In the genomic region with DNA sequence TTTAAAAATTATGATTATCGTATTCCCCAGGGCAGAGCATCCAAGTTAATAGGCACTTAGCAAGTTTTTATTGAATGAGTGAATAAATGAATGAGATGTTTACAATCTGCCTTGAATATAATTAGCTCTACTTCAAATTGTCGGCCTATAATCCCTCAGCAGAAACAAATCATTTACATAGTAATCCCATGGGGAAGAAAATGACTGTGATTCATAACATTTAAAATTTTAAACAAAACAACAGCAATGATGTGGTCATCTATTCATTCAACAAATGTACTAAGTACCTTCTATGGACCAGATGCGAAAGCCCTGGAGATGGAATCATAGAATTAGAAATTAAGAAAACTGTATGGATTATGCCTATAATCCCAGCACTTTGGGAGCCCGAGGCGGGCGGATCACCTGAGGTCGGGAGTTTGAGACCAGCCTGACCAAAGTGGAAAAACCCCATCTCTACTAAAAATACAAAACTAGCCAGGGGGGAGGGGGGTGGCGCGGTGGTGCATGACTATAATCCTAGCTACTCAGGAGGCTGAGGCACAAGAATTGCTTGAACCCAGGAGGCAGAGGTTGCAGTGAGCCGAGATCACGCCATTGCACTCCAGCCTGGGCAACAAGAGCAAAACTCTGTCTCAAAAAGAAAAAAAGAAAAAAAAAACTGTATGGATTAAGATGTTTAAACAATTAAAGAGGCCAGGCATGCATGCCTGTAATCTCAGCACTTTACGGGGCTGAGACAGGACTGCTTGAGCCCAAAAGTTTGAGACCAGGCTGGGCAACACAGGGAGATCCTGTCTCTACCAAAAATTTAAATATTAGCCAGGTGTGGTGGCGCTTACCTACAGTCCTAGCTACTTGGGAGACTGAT, we compare ENCODE assay signal across 20 cellular contexts. TPM values are rescaled to one million over a fixed set of nuclear protein-coding genes. Genes with fewer than 3 reads are reported as not detected.
DNase-seq lines count a peak whose midpoint lies in the region; ATAC-seq, FAIRE-seq and TF ChIP-seq lines count a peak whose summit lies in the region.
"Had no signal": no experiment of that assay in that cellular context is flagged by ENCODE, and none has a peak within 500 bp of the region (broad histone marks: within the 10 kb centered on the region; RNA-seq: fewer than 3 reads in every experiment).

No MANE protein-coding gene starts in this region.

- no peak overlapping the region for H3K9ac ChIP-seq in BLaER1 treated with 17β-estradiol and CSF1 and Interleukin-3, amounts not matched to agents 10 nM and 100 nM
- H3K9ac ChIP-seq in OCI-LY1 (ENCODE audit: low read length): peak overlapping the region; percentile 12; the same call in 1 of the 2 replicates
- H3K9ac ChIP-seq in astrocyte (ENCODE audit: low read length): no peak overlapping the region

- no peaks in the 10 kb centered on the region; the same call in 1 of the 2 replicates for H3F3A ChIP-seq in OCI-LY1 (ENCODE audit: insufficient read depth, low read length)

- ATAC-seq in memory B cell (ENCODE audit: low read depth) (no peak), GM19328 (IDR thresholded peaks at IDR 0.05; ENCODE audit: unreplicated experiment) (no peak)
- no peak for ATAC-seq in activated naive CD8-positive, alpha-beta T cell treated with anti-CD3 and anti-CD28 coated beads, Interleukin-2, amount 50 U/mL, for 24 hours

- H3K4me3 ChIP-seq in BLaER1 treated with 17β-estradiol and CSF1 and Interleukin-3, amounts not matched to agents 10 nM and 100 nM: no peak overlapping the region
- H3K4me3 ChIP-seq in OCI-LY1 (ENCODE audit: low read depth, low read length, poor library complexity, severe bottlenecking): no peak overlapping the region
- no peak overlapping the region for H3K4me3 ChIP-seq in astrocyte (ENCODE audit: insufficient read depth, low read depth, low read length)

- DNase-seq in astrocyte (ENCODE audit: low read depth) (no peak), memory B cell (ENCODE audit: low spot score in 2 of 2) (no peak), NK-92 (lab: John Stamatoyannopoulos, UW; ENCODE audit: unreplicated experiment) (no peak)
- DNase-seq in activated naive CD8-positive, alpha-beta T cell treated with anti-CD3 and anti-CD28 coated beads, Interleukin-2, amount 50 U/mL, for 24 hours: no peak
- no peak for DNase-seq in activated effector memory CD4-positive, alpha-beta T cell treated with Interleukin-2 at 50 U/mL for 16 hours
- DNase-seq: ACHN; CD4-positive, alpha-beta memory T cell; DMS79; EL; HCEC 1CT; HFFc6 had no signal

- H3K36me3 Mint-ChIP-seq in astrocyte (ENCODE audit: low read depth, unreplicated experiment) (no peaks in the 10 kb centered on the region), memory B cell (no peaks in the 10 kb centered on the region)
- H3K36me3 Mint-ChIP-seq in activated naive CD8-positive, alpha-beta T cell treated with anti-CD3 and anti-CD28 coated beads, Interleukin-2, amount 50 U/mL, for 24 hours (ENCODE audit: low read depth): no peaks in the 10 kb centered on the region
- H3K36me3 Mint-ChIP-seq: CD4-positive, alpha-beta memory T cell had no signal

- H4K20me1 ChIP-seq in BLaER1 treated with 17β-estradiol and CSF1 and Interleukin-3, amounts not matched to agents 10 nM and 100 nM: no peaks in the 10 kb centered on the region
- H4K20me1 ChIP-seq in OCI-LY1 (ENCODE audit: insufficient read depth, low read length) (no peaks in the 10 kb centered on the region), astrocyte (ENCODE audit: insufficient read depth, low read length) (no peaks in the 10 kb centered on the region)

- FAIRE-seq in astrocyte (lab: Jason Lieb, UNC): no peak
- FAIRE-seq: G401.6, GM12891, GM19239, HepG2, HTR-8/SVneo had no signal

- H3K79me2 ChIP-seq in OCI-LY1 (ENCODE audit: insufficient read depth, low read length) (no peaks in the 10 kb centered on the region), astrocyte (ENCODE audit: insufficient read depth, low read length) (no peaks in the 10 kb centered on the region)

- H3K27ac Mint-ChIP-seq in astrocyte (ENCODE audit: unreplicated experiment): peak overlapping the region; percentile 7
- H3K27ac Mint-ChIP-seq in memory B cell: peak overlapping the region; percentile 20
- H3K27ac Mint-ChIP-seq in activated naive CD8-positive, alpha-beta T cell treated with anti-CD3 and anti-CD28 coated beads, Interleukin-2, amount 50 U/mL, for 24 hours: no peak overlapping the region
- H3K27ac Mint-ChIP-seq: CD4-positive, alpha-beta memory T cell; HFFc6 had no signal

- H3K4me3 Mint-ChIP-seq in astrocyte (ENCODE audit: unreplicated experiment) (no peak overlapping the region), memory B cell (no peak overlapping the region)
- no peak overlapping the region for H3K4me3 Mint-ChIP-seq in activated naive CD8-positive, alpha-beta T cell treated with anti-CD3 and anti-CD28 coated beads, Interleukin-2, amount 50 U/mL, for 24 hours
- H3K4me3 Mint-ChIP-seq: CD4-positive, alpha-beta memory T cell; HFFc6 had no signal

- H3K27me3 Mint-ChIP-seq in astrocyte (ENCODE audit: low read depth, unreplicated experiment): no peaks in the 10 kb centered on the region
- H3K27me3 Mint-ChIP-seq in memory B cell: no peaks in the 10 kb centered on the region
- no peaks in the 10 kb centered on the region for H3K27me3 Mint-ChIP-seq in activated naive CD8-positive, alpha-beta T cell treated with anti-CD3 and anti-CD28 coated beads, Interleukin-2, amount 50 U/mL, for 24 hours
- H3K27me3 Mint-ChIP-seq: CD4-positive, alpha-beta memory T cell had no signal

- peaks cover 36 to 83% (median 68%) of the 10 kb centered on the region in 10 experiments for H3K4me1 ChIP-seq in BLaER1 treated with 17β-estradiol and CSF1 and Interleukin-3, amounts not matched to agents 10 nM and 100 nM
- H3K4me1 ChIP-seq in OCI-LY1 (ENCODE audit: insufficient read depth, low read length, severe bottlenecking) (peaks cover 93% of the 10 kb centered on the region), astrocyte (ENCODE audit: insufficient read depth, low read length) (peaks cover 3% of the 10 kb centered on the region)

- H3K27ac ChIP-seq in BLaER1 treated with 17β-estradiol and CSF1 and Interleukin-3, amounts not matched to agents 10 nM and 100 nM: peak overlapping the region in 5 of 11 experiments; percentile 96 to 99 (median 96); a peak in 8 of 22 replicates
- H3K27ac ChIP-seq in OCI-LY1 (ENCODE audit: low read depth, low read length, poor library complexity, severe bottlenecking): peak overlapping the region; percentile 95
- no peak overlapping the region for H3K27ac ChIP-seq in astrocyte (ENCODE audit: low read depth, low read length)
- H3K27ac ChIP-seq: C4-2B had no signal

- H3K9me3 Mint-ChIP-seq in astrocyte (ENCODE audit: unreplicated experiment) (no peaks in the 10 kb centered on the region), memory B cell (no peaks in the 10 kb centered on the region)
- no peaks in the 10 kb centered on the region for H3K9me3 Mint-ChIP-seq in activated naive CD8-positive, alpha-beta T cell treated with anti-CD3 and anti-CD28 coated beads, Interleukin-2, amount 50 U/mL, for 24 hours
- H3K9me3 Mint-ChIP-seq: CD4-positive, alpha-beta memory T cell; HFFc6 had no signal

- H2AFZ ChIP-seq in OCI-LY1 (ENCODE audit: low read length) (no peak overlapping the region), astrocyte (ENCODE audit: low read depth, low read length) (no peak overlapping the region)

- H3K9me3 ChIP-seq in BLaER1 treated with 17β-estradiol and CSF1 and Interleukin-3, amounts not matched to agents 10 nM and 100 nM (replicated peaks in 1 of 11): no peaks in the 10 kb centered on the region
- H3K9me3 ChIP-seq in OCI-LY1 (ENCODE audit: low read length) (no peaks in the 10 kb centered on the region), astrocyte (ENCODE audit: insufficient read depth, low read depth, low read length) (no peaks in the 10 kb centered on the region)

- H3K9me2 ChIP-seq in OCI-LY1 (ENCODE audit: low read depth, low read length): no peaks in the 10 kb centered on the region

- peaks cover 0 to 24% (median 14%) of the 10 kb centered on the region in 11 experiments; a peak in 11 of 22 replicates for H3K27me3 ChIP-seq in BLaER1 treated with 17β-estradiol and CSF1 and Interleukin-3, amounts not matched to agents 10 nM and 100 nM
- H3K27me3 ChIP-seq in OCI-LY1 (ENCODE audit: insufficient read depth, low read length) (no peaks in the 10 kb centered on the region), astrocyte (ENCODE audit: insufficient read depth, low read length) (no peaks in the 10 kb centered on the region)

- peaks cover 0 to 9% (median 0%) of the 10 kb centered on the region in 11 experiments; a peak in 3 of 22 replicates for H3K36me3 ChIP-seq in BLaER1 treated with 17β-estradiol and CSF1 and Interleukin-3, amounts not matched to agents 10 nM and 100 nM
- H3K36me3 ChIP-seq in OCI-LY1 (ENCODE audit: insufficient read depth, low read length): no peaks in the 10 kb centered on the region
- no peaks in the 10 kb centered on the region for H3K36me3 ChIP-seq in astrocyte (ENCODE audit: insufficient read depth, low read length)

- peaks cover 12% of the 10 kb centered on the region for H3K4me1 Mint-ChIP-seq in astrocyte (ENCODE audit: low read depth, unreplicated experiment)
- peaks cover 7% of the 10 kb centered on the region for H3K4me1 Mint-ChIP-seq in memory B cell
- H3K4me1 Mint-ChIP-seq in activated naive CD8-positive, alpha-beta T cell treated with anti-CD3 and anti-CD28 coated beads, Interleukin-2, amount 50 U/mL, for 24 hours: peaks cover 4% of the 10 kb centered on the region

- H3K4me2 ChIP-seq in BLaER1 treated with 17β-estradiol and CSF1 and Interleukin-3, amounts not matched to agents 10 nM and 100 nM: peak overlapping the region in 8 of 11 experiments; percentile 2 to 90 (median 62); a peak in 14 of 22 replicates
- no peak overlapping the region for H3K4me2 ChIP-seq in OCI-LY1 (ENCODE audit: low read length)
- no peak overlapping the region for H3K4me2 ChIP-seq in astrocyte (ENCODE audit: low read length)

- TF ChIP-seq CTCF in OCI-LY1 (IDR thresholded peaks at IDR 0.05; ENCODE audit: low read length) (no peak), astrocyte (IDR thresholded peaks at IDR 0.05; ENCODE audit: insufficient read depth, low read depth, low read length) (no peak)

RNA-seq across cellular contexts. Expression of a gene that starts 17.7 kb away (rescaled TPM):
- 692 and 828 TPM in 2 replicates for total RNA-seq in astrocyte

RNA-seq across cellular contexts. Expression of a gene that starts 44.3 kb away (rescaled TPM):
- total RNA-seq in astrocyte: 10.0 and 14.6 TPM in 2 replicates

Comparison
In these comparisons a context has a peak if more than half of its experiments do, and no peak if none do; other contexts are left out.
1. H3K4me2 ChIP-seq: peak in BLaER1 treated with 17β-estradiol and CSF1 and Interleukin-3, amounts not matched to agents 10 nM and 100 nM (8 of 11); none in OCI-LY1 (single experiment) and astrocyte (single experiment).